Comparison of ENCODE assay signal across 8 cellular contexts in the genomic region with DNA sequence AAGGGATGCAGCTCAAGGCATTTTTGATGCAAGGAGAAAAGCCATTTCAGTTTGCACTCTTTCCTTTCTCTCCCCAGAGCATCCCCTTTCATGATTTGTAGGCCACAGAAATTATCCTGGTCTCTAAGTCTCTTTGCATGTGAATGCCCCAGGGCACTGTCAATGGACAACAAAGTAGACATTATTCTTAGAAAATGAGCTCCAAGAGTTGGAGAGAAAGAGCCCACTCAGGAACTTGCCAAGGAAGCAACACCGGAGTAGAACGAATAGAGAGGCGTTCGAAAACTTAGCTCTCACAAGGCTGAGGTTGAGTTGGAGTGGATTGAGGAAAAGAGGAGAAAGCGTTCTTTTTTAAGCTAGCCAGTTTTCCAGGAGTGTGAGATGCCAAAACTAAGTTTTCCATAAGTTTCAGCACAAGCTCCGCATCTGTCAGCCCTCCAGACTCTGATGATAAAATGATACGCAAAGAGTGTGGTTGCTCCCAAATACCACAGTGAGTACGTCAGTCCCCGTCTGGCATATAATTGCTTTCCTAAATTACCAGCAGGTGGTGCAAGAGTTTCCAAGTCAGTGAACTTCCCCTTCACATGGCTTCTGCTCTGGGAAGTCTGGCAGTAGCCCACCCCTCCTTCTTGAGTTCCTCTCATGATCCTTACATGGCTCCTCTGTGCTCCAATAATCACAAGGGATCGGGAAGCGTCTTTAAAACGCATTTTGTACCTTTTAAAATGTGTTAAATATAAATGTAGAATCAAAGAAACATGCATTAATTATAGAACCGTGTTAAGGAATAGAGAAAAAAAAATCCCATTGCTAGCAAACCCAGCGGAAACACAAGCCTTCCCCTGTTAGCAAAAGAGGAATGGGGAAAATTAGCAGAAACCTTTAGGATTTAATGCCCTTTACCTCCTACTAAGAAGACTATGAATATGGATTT.
DNase-seq lines count a peak whose midpoint lies in the region; ATAC-seq, FAIRE-seq and TF ChIP-seq lines count a peak whose summit lies in the region.

No MANE protein-coding gene starts in this region.

- no peak overlapping the region for H3K23ac ChIP-seq in mesenchymal stem cell (ENCODE audit: low read length in 2 of 2)

- DNase-seq in G401 (ENCODE audit: low spot score) (peak; percentile 36), LNCaP clone FGC (ENCODE audit: low read depth) (peak; percentile 1), RPMI8226 (peak; percentile 73), endothelial cell of umbilical vein (ENCODE audit: low read depth, low spot score) (peak; percentile 1), mesenchymal stem cell (peak; percentile 72), DMS79 treated with DMSO at 0.1 percent for 48 hours (lab: John Stamatoyannopoulos, UW) (no peak)
- no peak for DNase-seq in activated T-cell treated with anti-CD3 and anti-CD28 coated beads, Interleukin-2, amount 50 U/mL, for 72 hours

- dilution Hi-C loops in endothelial cell of umbilical vein (cut with MboI; ENCODE audit: extremely low pct_ligation_motif_present, low sequenced_read_pairs) = no loop called here

- H2AFZ ChIP-seq in endothelial cell of umbilical vein (ENCODE audit: low read depth, low read length) (no peak overlapping the region), mesenchymal stem cell (ENCODE audit: low read depth, low read length) (no peak overlapping the region)

- H3K79me1 ChIP-seq in mesenchymal stem cell (replicated peaks; ENCODE audit: low read length, poor library complexity, severe bottlenecking) = no peaks in the 10 kb centered on the region

- no peaks in the 10 kb centered on the region for H3K4me1 Mint-ChIP-seq in activated T-cell treated with anti-CD3 and anti-CD28 coated beads, Interleukin-2, amount 50 U/mL, for 72 hours (ENCODE audit: low read depth)

- no peak overlapping the region for H2BK15ac ChIP-seq in mesenchymal stem cell (ENCODE audit: low read depth, poor library complexity, severe bottlenecking)

- CTCF ChIA-PET in endothelial cell of umbilical vein (lab: Charles Lee) = interaction anchor here (0.8 kb wide), 1 partner anchor 1280 kb away, joined by 3 read pairs; no protein-coding TSS in a partner anchor

- no peak overlapping the region for H3K4ac ChIP-seq in mesenchymal stem cell (ENCODE audit: low read depth in 1 of 2, low read length in 2 of 2)

- no peak overlapping the region for H4K8ac ChIP-seq in mesenchymal stem cell (ENCODE audit: low read length)

- BruUV-seq in endothelial cell of umbilical vein (replicated peaks; lab: Mats Ljungman, UMichigan) = no TSS peak

- no peaks in the 10 kb centered on the region for H3K9me3 Mint-ChIP-seq in activated T-cell treated with anti-CD3 and anti-CD28 coated beads, Interleukin-2, amount 50 U/mL, for 72 hours

- no peak overlapping the region for H2AK5ac ChIP-seq in mesenchymal stem cell (ENCODE audit: low read length, severe bottlenecking)

- no peak overlapping the region for H2BK5ac ChIP-seq in mesenchymal stem cell (ENCODE audit: low read depth, low read length, poor library complexity, severe bottlenecking)

- H3K9me1 ChIP-seq in endothelial cell of umbilical vein (replicated peaks; ENCODE audit: control insufficient read depth, extremely low read depth, insufficient read depth, low read length) = no peaks in the 10 kb centered on the region

- H3K4me3 ChIP-seq in LNCaP clone FGC (ENCODE audit: low read depth, low read length) (no peak overlapping the region), endothelial cell of umbilical vein (replicated peaks in 1 of 3; ENCODE audit: insufficient read depth in 1 of 3, low read depth in 1 of 3, low read length in 3 of 3) (no peak overlapping the region), mesenchymal stem cell (ENCODE audit: insufficient read depth in 1 of 2, low read depth in 1 of 2, low read length in 2 of 2) (no peak overlapping the region)

- no peak overlapping the region for H2BK120ac ChIP-seq in mesenchymal stem cell (ENCODE audit: low read depth, low read length)

- WGBS in mesenchymal stem cell = 40% methylated on average over 9 of the region's 14 CpGs

- no peak for TF ChIP-seq POLR2A in endothelial cell of umbilical vein (IDR thresholded peaks at IDR 0.05; ENCODE audit: low read depth, low read length)

- no peak overlapping the region for H3K4me3 Mint-ChIP-seq in activated T-cell treated with anti-CD3 and anti-CD28 coated beads, Interleukin-2, amount 50 U/mL, for 72 hours

- in situ Hi-C loops in G401 (cut with HindIII; ENCODE audit: low sequenced_read_pairs) = no loop called here

- no peak overlapping the region for H3K18ac ChIP-seq in mesenchymal stem cell (ENCODE audit: low read depth in 1 of 2, low read length in 2 of 2)

- POLR2A ChIA-PET in endothelial cell of umbilical vein (lab: Charles Lee) = no interaction called here

- FAIRE-seq in endothelial cell of umbilical vein (lab: Jason Lieb, UNC) = no peak

- ATAC-seq in GM21528 (IDR thresholded peaks at IDR 0.05; ENCODE audit: low FRiP score, unreplicated experiment) = peak; percentile 61
- no peak for ATAC-seq in activated T-cell treated with anti-CD3 and anti-CD28 coated beads, Interleukin-2, amount 50 U/mL, for 72 hours (replicated peaks in 1 of 2)

- TF ChIP-seq CTCF in LNCaP clone FGC (IDR thresholded peaks at IDR 0.05; ENCODE audit: control insufficient read depth, extremely low read depth, insufficient read depth) = peak; percentile 47
- peak; percentile 12 for TF ChIP-seq CTCF in endothelial cell of umbilical vein (IDR thresholded peaks at IDR 0.05; ENCODE audit: extremely low read depth in 1 of 2, insufficient read depth in 1 of 2, low read depth in 1 of 2, low read length in 2 of 2)

- no peaks in the 10 kb centered on the region for H4K20me1 ChIP-seq in endothelial cell of umbilical vein (replicated peaks; ENCODE audit: control insufficient read depth, extremely low read depth, insufficient read depth, low read length)

- no peak overlapping the region for H3K14ac ChIP-seq in mesenchymal stem cell (ENCODE audit: low read length in 2 of 2)

- H2BK12ac ChIP-seq in mesenchymal stem cell (ENCODE audit: low read length in 2 of 2) = no peak overlapping the region

- H3K4me1 ChIP-seq in endothelial cell of umbilical vein (ENCODE audit: control insufficient read depth, extremely low read depth, insufficient read depth, low read length) (no peaks in the 10 kb centered on the region), mesenchymal stem cell (ENCODE audit: control insufficient read depth, insufficient read depth, low read depth, low read length) (no peaks in the 10 kb centered on the region)

- peaks cover 4% of the 10 kb centered on the region for H3K27me3 Mint-ChIP-seq in activated T-cell treated with anti-CD3 and anti-CD28 coated beads, Interleukin-2, amount 50 U/mL, for 72 hours (ENCODE audit: low read depth)

- no peaks in the 10 kb centered on the region for H3K9me3 ChIP-seq in endothelial cell of umbilical vein (replicated peaks; ENCODE audit: control insufficient read depth, insufficient read depth, low read length)
- no peaks in the 10 kb centered on the region for H3K9me3 ChIP-seq in mesenchymal stem cell (ENCODE audit: control insufficient read depth, low read length)

- no peak overlapping the region for H3K9ac ChIP-seq in endothelial cell of umbilical vein (replicated peaks; ENCODE audit: extremely low read depth, insufficient read depth, low read length)
- H3K9ac ChIP-seq in mesenchymal stem cell (ENCODE audit: low read length) = no peak overlapping the region

- no peak overlapping the region for H4K91ac ChIP-seq in mesenchymal stem cell (ENCODE audit: low read length)

- no peaks in the 10 kb centered on the region for H3K36me3 Mint-ChIP-seq in activated T-cell treated with anti-CD3 and anti-CD28 coated beads, Interleukin-2, amount 50 U/mL, for 72 hours (ENCODE audit: insufficient read depth in 2 of 2)

- intact Hi-C loops in endothelial cell of umbilical vein (cut with micrococcal nuclease) = loop anchor here (5.0 kb wide), 1 partner anchor 851 kb away; no protein-coding TSS in a partner anchor

- no peak overlapping the region for H3K27ac Mint-ChIP-seq in activated T-cell treated with anti-CD3 and anti-CD28 coated beads, Interleukin-2, amount 50 U/mL, for 72 hours

- no peaks in the 10 kb centered on the region for H3K79me2 ChIP-seq in endothelial cell of umbilical vein (ENCODE audit: control insufficient read depth, insufficient read depth, low read length)

- H3K27me3 ChIP-seq in endothelial cell of umbilical vein (ENCODE audit: control insufficient read depth in 2 of 2, insufficient read depth in 2 of 2, low read length in 2 of 2) = no peaks in the 10 kb centered on the region
- peaks cover 0 to 17% of the 10 kb centered on the region in 2 experiments for H3K27me3 ChIP-seq in mesenchymal stem cell (ENCODE audit: control insufficient read depth in 1 of 2, insufficient read depth in 1 of 2, low read length in 2 of 2)

- H3K4me2 ChIP-seq in endothelial cell of umbilical vein (ENCODE audit: insufficient read depth, low read length) = no peak overlapping the region
- no peak overlapping the region for H3K4me2 ChIP-seq in mesenchymal stem cell (ENCODE audit: low read length, poor library complexity, severe bottlenecking)

- no peak overlapping the region for H3K27ac ChIP-seq in endothelial cell of umbilical vein (ENCODE audit: insufficient read depth, low read depth, low read length)
- no peak overlapping the region for H3K27ac ChIP-seq in mesenchymal stem cell (ENCODE audit: low read length, poor library complexity, severe bottlenecking)

- H3K36me3 ChIP-seq in endothelial cell of umbilical vein (ENCODE audit: control insufficient read depth in 2 of 2, extremely low read depth in 1 of 2, insufficient read depth in 2 of 2, low read length in 2 of 2) (no peaks in the 10 kb centered on the region), mesenchymal stem cell (ENCODE audit: control insufficient read depth in 1 of 2, insufficient read depth in 2 of 2, low read depth in 1 of 2, low read length in 2 of 2) (no peaks in the 10 kb centered on the region)

TF ChIP-seq in endothelial cell of umbilical vein, 7 proteins besides CTCF, POLR2A, EP300 and RAD21:
- TF ChIP-seq FOS (IDR thresholded peaks at IDR 0.05; ENCODE audit: borderline replicate concordance, insufficient read depth, low read length) = no peak
- no peak for TF ChIP-seq MYC (IDR thresholded peaks at IDR 0.05; ENCODE audit: low read depth, low read length)
- TF ChIP-seq POLR2AphosphoS5 (IDR thresholded peaks at IDR 0.05; ENCODE audit: insufficient read depth, low read depth, low read length) = no peak
- TF ChIP-seq, protein P1, sequence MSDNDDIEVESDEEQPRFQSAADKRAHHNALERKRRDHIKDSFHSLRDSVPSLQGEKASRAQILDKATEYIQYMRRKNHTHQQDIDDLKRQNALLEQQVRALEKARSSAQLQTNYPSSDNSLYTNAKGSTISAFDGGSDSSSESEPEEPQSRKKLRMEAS (IDR thresholded peaks at IDR 0.05; ENCODE audit: insufficient read depth, insufficient read length) = no peak
- TF ChIP-seq GATA2 (IDR thresholded peaks at IDR 0.05; ENCODE audit: insufficient read depth, insufficient read length, low read depth, low read length) = no peak
- TF ChIP-seq EZH2 (IDR thresholded peaks at IDR 0.05; ENCODE audit: borderline replicate concordance, low read depth, low read length, severe bottlenecking) = no peak
- TF ChIP-seq JUN (IDR thresholded peaks at IDR 0.05; ENCODE audit: borderline replicate concordance, insufficient read depth, insufficient read length, low read depth) = no peak

Comparison
In these comparisons a context has a peak if more than half of its experiments do, and no peak if none do; other contexts are left out.
1. DNase-seq: peak in G401 (single experiment), LNCaP clone FGC (single experiment), RPMI8226 (single experiment), endothelial cell of umbilical vein (single experiment) and mesenchymal stem cell (single experiment); none in DMS79 treated with DMSO at 0.1 percent for 48 hours (single experiment) and activated T-cell treated with anti-CD3 and anti-CD28 coated beads, Interleukin-2, amount 50 U/mL, for 72 hours (0 of 2).